8 cellular contexts compared by ENCODE assay signal in genomic region chr7:158607563-158607962, GRCh38. TPM values are rescaled to one million over a fixed set of nuclear protein-coding genes. Genes with fewer than 3 reads are reported as not detected.
"Had no signal": no experiment of that assay in that cellular context is flagged by ENCODE, and none has a peak within 500 bp of the region (broad histone marks: within the 10 kb centered on the region; RNA-seq: fewer than 3 reads in every experiment).

No MANE protein-coding gene starts in this region.

- H3K4me1 ChIP-seq: HAP-1 had no signal

- H3K27ac ChIP-seq: GM23248, HL-60 had no signal

- H3K9me3 Mint-ChIP-seq: HFFc6 had no signal

- H3K27ac Mint-ChIP-seq: HFFc6 had no signal

- H3K9me3 ChIP-seq: HAP-1 had no signal

- H2AFZ ChIP-seq: GM23248 had no signal

- ATAC-seq: HCT116 had no signal

- H3K9ac ChIP-seq: GM23248 had no signal

- H3K4me3 ChIP-seq: GM23248, HAP-1 had no signal

- DNase-seq: GM23248, GOT3, H7, HFFc6, IMR-90 had no signal

- H3K4me3 Mint-ChIP-seq: HFFc6 had no signal

RNA-seq across cellular contexts. Expression of gene PTPRN2, which starts 19.9 kb away (rescaled TPM):
- total RNA-seq: GM23248, IMR-90 had no signal
